Comparison of ENCODE assay signal across 18 cellular contexts in genomic region chr3:34396288-34396687, GRCh38.
DNase-seq lines count a peak whose midpoint lies in the region; ATAC-seq and TF ChIP-seq lines count a peak whose summit lies in the region.
"Had no signal": no experiment of that assay in that cellular context is flagged by ENCODE, and none has a peak within 500 bp of the region (broad histone marks: within the 10 kb centered on the region; RNA-seq: fewer than 3 reads in every experiment).

No MANE protein-coding gene starts in this region.

- DNase-seq in A673 (ENCODE audit: low spot score) (peak; percentile 44), G401 (ENCODE audit: low spot score) (peak; percentile 29), NCI-H69 (lab: John Stamatoyannopoulos, UW) (peak; percentile 67), lower lobe of right lung (peak; percentile 66), NCI-H187 treated with DMSO at 0.1 percent for 48 hours (lab: John Stamatoyannopoulos, UW) (no peak)
- no peak for DNase-seq in activated CD8-positive, alpha-beta memory T cell treated with anti-CD3 and anti-CD28 coated beads, Interleukin-2, amount 50 U/mL, for 4 hours
- no peak for DNase-seq in activated CD4-positive, CD25-positive, alpha-beta regulatory T cell (lab: John Stamatoyannopoulos, UW)
- DNase-seq: DMS79; MM.1S; NCI-H1048; NCI-H1417 treated with DMSO at 0.1 percent for 48 hours; NCI-H2029; NCI-H345; NK-92 treated with Interleukin-12 subunit alpha and Interleukin-12 subunit beta, amount 100 ng/mL, for 24 hours; SIG-M5; SK-N-SH had no signal

- H3K27me3 ChIP-seq in A673 (replicated peaks; ENCODE audit: insufficient read depth, low read depth, low read length, poor library complexity) (no peaks in the 10 kb centered on the region), lower lobe of right lung (ENCODE audit: low read depth) (no peaks in the 10 kb centered on the region)

- no peak for TF ChIP-seq CTCF in A673 (conservative IDR thresholded peaks at IDR 0.05; ENCODE audit: low read depth, low read length)
- no peak for TF ChIP-seq CTCF in lower lobe of right lung (IDR thresholded peaks at IDR 0.05)

- POLR2A ChIA-PET in A673 (lab: Charles Lee; ENCODE audit: low non-redundant PET) = no interaction called here

- H3K4me3 ChIP-seq in A673 (ENCODE audit: low read depth, low read length, poor library complexity, severe bottlenecking) = no peak overlapping the region
- no peak overlapping the region for H3K4me3 ChIP-seq in lower lobe of right lung
- H3K4me3 ChIP-seq: K562 had no signal

- CTCF ChIA-PET in A673 (lab: Charles Lee) = no interaction called here

- intact Hi-C loops in A673 (cut with micrococcal nuclease; ENCODE audit: unreplicated experiment) (no loop called here), lower lobe of right lung (cut with DNase I) (no loop called here)

- H3K36me3 ChIP-seq in A673 (ENCODE audit: insufficient read depth, low read length, poor library complexity, severe bottlenecking) (no peaks in the 10 kb centered on the region), lower lobe of right lung (no peaks in the 10 kb centered on the region)

- H3K4me1 ChIP-seq in A673 (ENCODE audit: insufficient read depth, low read length, poor library complexity, severe bottlenecking) = no peaks in the 10 kb centered on the region
- no peaks in the 10 kb centered on the region for H3K4me1 ChIP-seq in lower lobe of right lung

- H3K9me3 ChIP-seq in A673 (ENCODE audit: low read depth, low read length, poor library complexity, severe bottlenecking) (peaks cover 9% of the 10 kb centered on the region), lower lobe of right lung (no peaks in the 10 kb centered on the region)
- H3K9me3 ChIP-seq: SK-N-SH had no signal

- H3K27ac ChIP-seq in A673 (ENCODE audit: low read depth, low read length, poor library complexity, severe bottlenecking) = no peak overlapping the region
- no peak overlapping the region for H3K27ac ChIP-seq in lower lobe of right lung
- H3K27ac ChIP-seq: RWPE1 had no signal

- ATAC-seq in lower lobe of right lung = peak; percentile 77 to 79
- ATAC-seq: K562 had no signal

- no TSS peak for BruUV-seq in A673 (replicated peaks; lab: Mats Ljungman, UMichigan)

- in situ Hi-C loops in G401 (cut with HindIII; ENCODE audit: low sequenced_read_pairs) = no loop called here

Comparison
In these comparisons a context has a peak if more than half of its experiments do, and no peak if none do; other contexts are left out.
1. DNase-seq: peak in A673 (single experiment), G401 (single experiment), NCI-H69 (single experiment) and lower lobe of right lung (single experiment); none in activated CD8-positive, alpha-beta memory T cell treated with anti-CD3 and anti-CD28 coated beads, Interleukin-2, amount 50 U/mL, for 4 hours (single experiment), activated CD4-positive, CD25-positive, alpha-beta regulatory T cell (0 of 4) and NCI-H187 treated with DMSO at 0.1 percent for 48 hours (single experiment).